Comparison of ENCODE assay signal across 24 cellular contexts in genomic region chr17:14866266-14866665, GRCh38.
DNase-seq lines count a peak whose midpoint lies in the region; ATAC-seq, FAIRE-seq and TF ChIP-seq lines count a peak whose summit lies in the region.
"Had no signal": no experiment of that assay in that cellular context is flagged by ENCODE, and none has a peak within 500 bp of the region (broad histone marks: within the 10 kb centered on the region; RNA-seq: fewer than 3 reads in every experiment).

No MANE protein-coding gene starts in this region.

- H2BK15ac ChIP-seq in IMR-90 (ENCODE audit: low read depth, low read length) = no peak overlapping the region

- H4K8ac ChIP-seq in IMR-90 (ENCODE audit: low read depth in 2 of 2, low read length in 2 of 2) = no peak overlapping the region

- H2BK20ac ChIP-seq in IMR-90 (ENCODE audit: low read depth, low read length) = no peak overlapping the region

- no peaks in the 10 kb centered on the region for H3K4me1 ChIP-seq in IMR-90 (ENCODE audit: control insufficient read depth, insufficient read depth, low read length)
- H3K4me1 ChIP-seq: SJSA1 had no signal

- no peak overlapping the region for H2AK9ac ChIP-seq in IMR-90 (replicated peaks; ENCODE audit: low read depth, low read length, poor library complexity)

- H3K27me3 ChIP-seq in IMR-90 (ENCODE audit: control insufficient read depth, insufficient read depth, low read length) = no peaks in the 10 kb centered on the region
- H3K27me3 ChIP-seq: SJSA1 had no signal

- no peak for ATAC-seq in IMR-90 (ENCODE audit: low read depth)
- ATAC-seq: GM12878, GM23338, Right ventricle myocardium inferior had no signal

- H2BK120ac ChIP-seq in IMR-90 (ENCODE audit: low read depth, low read length) = no peak overlapping the region

- no peak overlapping the region for H3K9ac ChIP-seq in IMR-90 (ENCODE audit: low read depth, low read length)

- H3K56ac ChIP-seq in IMR-90 (ENCODE audit: extremely low read depth, insufficient read depth, low read length) = no peak overlapping the region

- H3K4me2 ChIP-seq in IMR-90 (ENCODE audit: low read depth, low read length) = no peak overlapping the region
- H3K4me2 ChIP-seq: GM23338, PC-9 had no signal

- no peak overlapping the region for H4K91ac ChIP-seq in IMR-90 (ENCODE audit: insufficient read depth, low read depth, low read length)

- DNase-seq in AG10803 (ENCODE audit: low read depth) (peak; percentile 43), IMR-90 (peak; percentile 24), fibroblast of peridontal ligament (ENCODE audit: extremely low read depth) (peak; percentile 46), urothelium cell line (ENCODE audit: low spot score) (peak; percentile 6), NCI-H2029 (lab: John Stamatoyannopoulos, UW) (no peak), NCI-H1694 treated with DMSO at 0.1 percent for 48 hours (lab: John Stamatoyannopoulos, UW) (no peak), DMS53 (lab: John Stamatoyannopoulos, UW) (no peak)
- DNase-seq: Calu3, DND-41, H9, MV-4-11, NCI-H1105, NCI-H146, NCI-H2029 treated with DMSO at 0.1 percent for 48 hours, NCI-H446 treated with DMSO at 0.1 percent for 48 hours, NCI-H526, PC-9 had no signal

- no peak overlapping the region for H3K14ac ChIP-seq in IMR-90 (replicated peaks; ENCODE audit: low read depth, low read length)

- no peak for TF ChIP-seq CTCF in AG10803 (conservative IDR thresholded peaks at IDR 0.05; ENCODE audit: low read length)
- no peak for TF ChIP-seq CTCF in IMR-90 (conservative IDR thresholded peaks at IDR 0.05; ENCODE audit: low read depth, low read length)

- in situ Hi-C loops in IMR-90 (cut with MboI; ENCODE audit: low sequenced_read_pairs) = no loop called here

- peaks cover 3% of the 10 kb centered on the region; the same call in 1 of the 2 replicates for H3K9me3 ChIP-seq in IMR-90 (ENCODE audit: control insufficient read depth, insufficient read depth, low read length)
- H3K9me3 ChIP-seq: SJSA1 had no signal

- CTCF ChIA-PET in IMR-90 (lab: Yijun Ruan, JAX) = interaction anchor here (0.5 kb wide), 1 partner anchor 977 kb away, joined by 4 read pairs; no protein-coding TSS in a partner anchor

- dilution Hi-C loops in IMR-90 (cut with HindIII; ENCODE audit: low sequenced_read_pairs, unreplicated experiment) = no loop called here

- H3K36me3 ChIP-seq in IMR-90 (ENCODE audit: control insufficient read depth, insufficient read depth, low read length) = no peaks in the 10 kb centered on the region
- H3K36me3 ChIP-seq: SJSA1 had no signal

- H3K9me1 ChIP-seq in IMR-90 (ENCODE audit: insufficient read depth, low read length) = no peaks in the 10 kb centered on the region

- no peak for TF ChIP-seq RAD21 in IMR-90 (IDR thresholded peaks at IDR 0.05; ENCODE audit: low read length)

- BruUV-seq in IMR-90 (replicated peaks; lab: Mats Ljungman, UMichigan) = no TSS peak

- H3K4ac ChIP-seq in IMR-90 (ENCODE audit: low read depth, low read length) = no peak overlapping the region

- no CpG with 5 or more reads among the region's 7 CpGs for WGBS in IMR-90 (ENCODE audit: extremely low coverage in 2 of 2, insufficient read length in 1 of 2), 2 experiments

- no peak overlapping the region for H3K23ac ChIP-seq in IMR-90 (ENCODE audit: low read depth, low read length)

- intact Hi-C loops in IMR-90 (cut with micrococcal nuclease) = no loop called here

- H3K4me3 ChIP-seq in AG10803 (ENCODE audit: low read length) (no peak overlapping the region), IMR-90 (ENCODE audit: insufficient read depth, low read depth, low read length) (no peak overlapping the region)
- H3K4me3 ChIP-seq: GM12878, GM23338, PC-9, SJSA1 had no signal

- no peak overlapping the region for H3K18ac ChIP-seq in IMR-90 (ENCODE audit: low read depth, low read length)

- H3K27ac ChIP-seq in IMR-90 (ENCODE audit: insufficient read depth, low read length) = no peak overlapping the region
- H3K27ac ChIP-seq: C4-2B, HL-60, PC-9, SJSA1 had no signal

- TF ChIP-seq POLR2A in IMR-90 (IDR thresholded peaks at IDR 0.05; ENCODE audit: low read depth, low read length) = no peak

- H4K5ac ChIP-seq in IMR-90 (ENCODE audit: low read depth, low read length) = no peak overlapping the region

- H4K20me1 ChIP-seq in IMR-90 (ENCODE audit: insufficient read depth, low read length) = no peaks in the 10 kb centered on the region

- no peaks in the 10 kb centered on the region for H3K79me1 ChIP-seq in IMR-90 (ENCODE audit: low read depth in 1 of 2, low read length in 2 of 2)

- H2BK5ac ChIP-seq in IMR-90 (ENCODE audit: low read depth, low read length, poor library complexity, severe bottlenecking) = no peak overlapping the region

- no peak overlapping the region for H2AFZ ChIP-seq in IMR-90 (replicated peaks; ENCODE audit: low read length, poor library complexity)
- H2AFZ ChIP-seq: GM23338, PC-9 had no signal

- FAIRE-seq in urothelium cell line (lab: Jason Lieb, UNC) = no peak
- FAIRE-seq: G401.6, GM12878 had no signal

- no peak overlapping the region for H2AK5ac ChIP-seq in IMR-90 (ENCODE audit: low read depth, low read length)

- POLR2A ChIA-PET in IMR-90 (lab: Charles Lee; ENCODE audit: unreplicated experiment) = no interaction called here

TF ChIP-seq in IMR-90, 13 proteins besides CTCF, POLR2A, EP300 and RAD21:
- TF ChIP-seq FOS (IDR thresholded peaks at IDR 0.05; ENCODE audit: low read depth, low read length) = no peak
- TF ChIP-seq MXI1 (IDR thresholded peaks at IDR 0.05; ENCODE audit: borderline replicate concordance, low read depth, low read length) = no peak
- no peak for TF ChIP-seq RFX5 (IDR thresholded peaks at IDR 0.05; ENCODE audit: low read depth, low read length)
- no peak for TF ChIP-seq SMC3 (IDR thresholded peaks at IDR 0.05; ENCODE audit: low read depth, low read length)
- TF ChIP-seq BHLHE40 (IDR thresholded peaks at IDR 0.05; ENCODE audit: low read depth, low read length) = no peak
- TF ChIP-seq ELK1 (IDR thresholded peaks at IDR 0.05; ENCODE audit: borderline replicate concordance, low read depth, low read length) = no peak
- no peak for TF ChIP-seq RCOR1 (IDR thresholded peaks at IDR 0.05; ENCODE audit: insufficient replicate concordance, low read length)
- TF ChIP-seq MAZ (IDR thresholded peaks at IDR 0.05; ENCODE audit: borderline replicate concordance, low read depth, low read length) = no peak
- TF ChIP-seq CEBPB (IDR thresholded peaks at IDR 0.05; ENCODE audit: low read depth, low read length) = no peak
- TF ChIP-seq USF2 (IDR thresholded peaks at IDR 0.05; ENCODE audit: low read depth, low read length) = no peak
- no peak for TF ChIP-seq NFE2L2 (IDR thresholded peaks at IDR 0.05; ENCODE audit: low read depth, low read length)
- TF ChIP-seq MAFK (IDR thresholded peaks at IDR 0.05; ENCODE audit: low read depth, low read length) = no peak
- no peak for TF ChIP-seq CHD1 (IDR thresholded peaks at IDR 0.05; ENCODE audit: low read depth, low read length)
TF ChIP-seq in IMR-90: peak in this region for 0.

Comparison
In these comparisons a context has a peak if more than half of its experiments do, and no peak if none do; other contexts are left out.
1. DNase-seq: peak in AG10803 (single experiment), IMR-90 (single experiment), fibroblast of peridontal ligament (single experiment) and urothelium cell line (single experiment); none in NCI-H2029 (single experiment), NCI-H1694 treated with DMSO at 0.1 percent for 48 hours (single experiment) and DMS53 (single experiment).